In genomic region chr6:161067749-161068148, GRCh38 we compare ENCODE assay signal across 26 cellular contexts.
A peak's percentile ranks its signal among the peaks of the same experiment; 100 is the strongest.
DNase-seq lines count a peak whose midpoint lies in the region; ATAC-seq, FAIRE-seq and TF ChIP-seq lines count a peak whose summit lies in the region.
"Had no signal": no experiment of that assay in that cellular context is flagged by ENCODE, and none has a peak within 500 bp of the region (broad histone marks: within the 10 kb centered on the region; RNA-seq: fewer than 3 reads in every experiment).

No MANE protein-coding gene starts in this region.

- BruUV-seq in HepG2 (replicated peaks; lab: Mats Ljungman, UMichigan): no TSS peak

- H3K4me1 ChIP-seq in HepG2 (ENCODE audit: insufficient read depth, low read length) (no peaks in the 10 kb centered on the region), right lobe of liver (no peaks in the 10 kb centered on the region), uterus (peaks cover 0 to 4% of the 10 kb centered on the region in 2 donors), left lung (no peaks in the 10 kb centered on the region)
- H3K4me1 ChIP-seq: BLaER1 had no signal

- TF ChIP-seq POLR2A in HepG2 (IDR thresholded peaks at IDR 0.05; ENCODE audit: insufficient read depth in 1 of 2, low read depth in 2 of 2, low read length in 2 of 2) (no peak), right lobe of liver (IDR thresholded peaks at IDR 0.05) (no peak), uterus (IDR thresholded peaks at IDR 0.05) (no peak)

- H4K20me1 ChIP-seq in HepG2 (ENCODE audit: insufficient read depth, low read length): no peaks in the 10 kb centered on the region

- H3K27ac ChIP-seq in HepG2 (ENCODE audit: extremely low read length, insufficient read depth, low read length) (no peak overlapping the region), right lobe of liver (no peak overlapping the region), uterus (peak overlapping the region; percentile 10 to 22), left lung (no peak overlapping the region)
- H3K27ac ChIP-seq: BLaER1, cardiac muscle cell, coronary artery had no signal

- H3K9ac ChIP-seq in HepG2 (ENCODE audit: insufficient read depth, low read depth, low read length): no peak overlapping the region
- H3K9ac ChIP-seq: BLaER1, SK-N-SH had no signal

- no peak for TF ChIP-seq RAD21 in HepG2 (CRISPR knock-in tag; IDR thresholded peaks at IDR 0.05)

- intact Hi-C loops in HepG2 (cut with micrococcal nuclease; ENCODE audit: unreplicated experiment) (no loop called here), right lobe of liver (cut with DNase I) (no loop called here), uterus (cut with DNase I; ENCODE audit: low total_unique reads) (no loop called here), left lung (cut with DNase I) (no loop called here)

- ATAC-seq in HepG2 (no peak), right lobe of liver (no peak), left lung (no peak)
- ATAC-seq: activated T-cell treated with anti-CD3 and anti-CD28 coated beads, Interleukin-2, amount 50 U/mL, for 72 hours; HCT116; naive thymus-derived CD8-positive, alpha-beta T cell; T-helper 17 cell had no signal

- H3K9me3 ChIP-seq in HepG2 (ENCODE audit: low read length) (no peaks in the 10 kb centered on the region), right lobe of liver (no peaks in the 10 kb centered on the region), uterus (no peaks in the 10 kb centered on the region), left lung (no peaks in the 10 kb centered on the region)
- H3K9me3 ChIP-seq: SK-N-SH had no signal

- DNase-seq in HepG2 (ENCODE audit: low spot score): no peak
- DNase-seq in right lobe of liver: no peak
- peak; percentile 25 for DNase-seq in NCI-H2029 (lab: John Stamatoyannopoulos, UW)
- DNase-seq in NCI-H774 (lab: John Stamatoyannopoulos, UW): peak; percentile 84
- no peak for DNase-seq in uterus
- no peak for DNase-seq in activated CD4-positive, alpha-beta T cell treated with anti-CD3 and anti-CD28 coated beads for 4 hours
- no peak for DNase-seq in NCI-H2227 treated with DMSO at 0.1 percent for 48 hours (lab: John Stamatoyannopoulos, UW)
- no peak for DNase-seq in left lung
- DNase-seq: activated CD4-positive, alpha-beta T cell treated with anti-CD3 and anti-CD28 coated beads, Interleukin-2, amount 10 ng/mL, durations not matched to agents 24 days and 14 days; activated naive CD4-positive, alpha-beta T cell treated with anti-CD3 and anti-CD28 coated beads for 36 hours; activated T-cell treated with anti-CD3 and anti-CD28 coated beads, Interleukin-2, amount 50 U/mL, for 72 hours; amniotic stem cell; COR-L47; islet precursor cell; midbrain; naive thymus-derived CD8-positive, alpha-beta T cell; NCI-H1694; NCI-H526 treated with DMSO at 0.1 percent for 48 hours; stimulated activated CD4-positive, alpha-beta T cell treated with anti-CD3 and anti-CD28 coated beads, Interleukin-2, amount 100 ng/mL, for 24 hours; T-helper 17 cell had no signal

- WGBS in HepG2 (ENCODE audit: low lambda C conversion rate): 96% methylated on average over 3 of the region's 3 CpGs
- WGBS in right lobe of liver (ENCODE audit: insufficient coverage, low coverage, low lambda C conversion rate, missing lambda C conversion rate): 94% methylated on average over 3 of the region's 3 CpGs

- H3K27me3 ChIP-seq in HepG2 (ENCODE audit: control insufficient read depth in 1 of 2, insufficient read depth in 2 of 2, low read length in 2 of 2) (no peaks in the 10 kb centered on the region), right lobe of liver (no peaks in the 10 kb centered on the region), uterus (no peaks in the 10 kb centered on the region), left lung (no peaks in the 10 kb centered on the region)
- H3K27me3 ChIP-seq: BLaER1, cardiac muscle cell had no signal

- H2AFZ ChIP-seq in HepG2 (ENCODE audit: low read length): no peak overlapping the region

- TF ChIP-seq CTCF in HepG2 (CRISPR knock-in tag; IDR thresholded peaks at IDR 0.05): no peak
- no peak for TF ChIP-seq CTCF in right lobe of liver (IDR thresholded peaks at IDR 0.05)
- TF ChIP-seq CTCF in uterus (IDR thresholded peaks at IDR 0.05): no peak
- TF ChIP-seq CTCF in left lung (IDR thresholded peaks at IDR 0.05): no peak

- TF ChIP-seq EP300 in HepG2 (IDR thresholded peaks at IDR 0.05; ENCODE audit: low read depth in 2 of 2, low read length in 2 of 2): no peak
- TF ChIP-seq EP300 in HepG2 (CRISPR knock-in tag; IDR thresholded peaks at IDR 0.05; ENCODE audit: borderline replicate concordance): no peak

- POLR2A ChIA-PET in HepG2 (lab: Yijun Ruan, JAX): no interaction called here

- no peaks in the 10 kb centered on the region for H3K79me2 ChIP-seq in HepG2 (ENCODE audit: insufficient read depth, low read length)

- no peak overlapping the region for H3K4me3 ChIP-seq in HepG2 (replicated peaks in 1 of 3; ENCODE audit: insufficient read depth in 1 of 3, low read depth in 2 of 3, low read length in 3 of 3)
- H3K4me3 ChIP-seq in right lobe of liver: no peak overlapping the region
- H3K4me3 ChIP-seq in uterus: no peak overlapping the region
- no peak overlapping the region for H3K4me3 ChIP-seq in left lung
- H3K4me3 ChIP-seq: BLaER1, cardiac muscle cell, coronary artery, smooth muscle cell had no signal

- CTCF ChIA-PET in HepG2 (lab: Yijun Ruan, JAX; ENCODE audit: low intra/inter-chr PET ratio, low total read pairs): no interaction called here

- no peak overlapping the region for H3K4me2 ChIP-seq in HepG2 (ENCODE audit: low read depth, low read length)
- H3K4me2 ChIP-seq: BLaER1, SK-N-SH, smooth muscle cell had no signal

- H3K36me3 ChIP-seq in HepG2 (replicated peaks in 1 of 2; ENCODE audit: control insufficient read depth in 1 of 2, insufficient read depth in 2 of 2, low read length in 2 of 2): peaks cover 3 to 7% of the 10 kb centered on the region in 2 experiments
- no peaks in the 10 kb centered on the region for H3K36me3 ChIP-seq in right lobe of liver
- no peaks in the 10 kb centered on the region for H3K36me3 ChIP-seq in uterus
- H3K36me3 ChIP-seq in left lung: peaks cover 0 to 13% of the 10 kb centered on the region in 2 donors
- H3K36me3 ChIP-seq: cardiac muscle cell had no signal

- in situ Hi-C loops in HepG2 (cut with HindIII; ENCODE audit: extremely low pct_ligation_motif_present, low pct_unique_long_range_greater_than_20kb): no loop called here

- no peak for FAIRE-seq in HepG2 (lab: Jason Lieb, UNC)

TF ChIP-seq in HepG2, 621 proteins besides CTCF, POLR2A, EP300 and RAD21:
- TF ChIP-seq ZFP41 (CRISPR knock-in tag; IDR thresholded peaks at IDR 0.05; ENCODE audit: borderline replicate concordance): no peak
- no peak for TF ChIP-seq ZNF839 (CRISPR knock-in tag; IDR thresholded peaks at IDR 0.05; ENCODE audit: borderline replicate concordance)
- peak; percentile 89 for TF ChIP-seq ATF7 (IDR thresholded peaks at IDR 0.05)
- no peak for TF ChIP-seq ATF7 (CRISPR knock-in tag; IDR thresholded peaks at IDR 0.05)
- TF ChIP-seq CREB1 (IDR thresholded peaks at IDR 0.05): peak; percentile 60
- no peak for TF ChIP-seq CREB1 (CRISPR knock-in tag; IDR thresholded peaks at IDR 0.05)

Comparison
In these comparisons a context has a peak if more than half of its experiments do, and no peak if none do; other contexts are left out.
1. DNase-seq: peak in NCI-H2029 (single experiment) and NCI-H774 (single experiment); none in HepG2 (single experiment), right lobe of liver (0 of 3), uterus (0 of 2), activated CD4-positive, alpha-beta T cell treated with anti-CD3 and anti-CD28 coated beads for 4 hours (0 of 2), NCI-H2227 treated with DMSO at 0.1 percent for 48 hours (single experiment) and left lung (0 of 2).
2. H3K27ac ChIP-seq: peak in uterus (2 of 2); none in HepG2 (single experiment), right lobe of liver (0 of 3) and left lung (0 of 2).